In the genomic region with DNA sequence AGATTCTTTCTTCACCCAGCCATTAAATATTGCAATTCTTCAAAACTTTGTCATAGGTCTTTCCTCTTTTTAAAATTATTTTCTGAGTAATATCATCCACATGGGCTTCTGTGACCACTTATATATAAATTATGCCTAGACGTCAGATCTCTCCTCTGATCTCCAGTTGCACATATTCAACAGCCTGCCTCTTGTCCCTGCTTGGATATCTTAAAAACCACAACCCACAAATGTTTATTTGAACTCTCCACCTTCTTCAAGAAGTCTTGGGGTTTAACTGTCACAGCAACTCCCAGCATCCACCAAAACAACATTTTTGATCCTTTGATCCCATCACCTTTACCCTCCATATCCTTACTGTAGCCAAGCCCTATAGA, we compare ENCODE assay signal across 21 cellular contexts.
A peak's percentile ranks its signal among the peaks of the same experiment; 100 is the strongest.
DNase-seq lines count a peak whose midpoint lies in the region; ATAC-seq lines count a peak whose summit lies in the region.
"Had no signal": no experiment of that assay in that cellular context is flagged by ENCODE, and none has a peak within 500 bp of the region (broad histone marks: within the 10 kb centered on the region; RNA-seq: fewer than 3 reads in every experiment).

No MANE protein-coding gene starts in this region.

- DNase-seq in A172 (ENCODE audit: low spot score) (peak; percentile 74), H4 (ENCODE audit: low spot score) (peak; percentile 69), SJSA1 (ENCODE audit: low read depth in 1 of 2, low spot score in 2 of 2) (peak; percentile 44 to 80), fibroblast of peridontal ligament (ENCODE audit: extremely low read depth) (peak; percentile 40), right cardiac atrium (no peak)
- no peak for DNase-seq in activated CD4-positive, alpha-beta memory T cell treated with anti-CD3 and anti-CD28 coated beads for 36 hours
- DNase-seq: activated CD4-positive, alpha-beta T cell treated with anti-CD3 and anti-CD28 coated beads for 4 hours; activated naive CD4-positive, alpha-beta T cell treated with Interleukin-2 at 50 U/mL for 16 hours; CD4-positive, alpha-beta T cell; DMS79 treated with DMSO at 0.1 percent for 48 hours; esophagus squamous epithelium; heart right ventricle; islet precursor cell; NCI-H187 treated with DMSO at 0.1 percent for 48 hours; NCI-H524 treated with DMSO at 0.1 percent for 48 hours; stimulated activated naive CD4-positive, alpha-beta T cell treated with Interleukin-2 at 50 U/mL for 16 hours; upper lobe of left lung had no signal

- H3K4me3 ChIP-seq in SJSA1 (no peak overlapping the region), right cardiac atrium (ENCODE audit: low read length) (no peak overlapping the region)
- H3K4me3 ChIP-seq: A549, esophagus squamous epithelium, heart right ventricle, upper lobe of left lung had no signal

- H3K9me3 Mint-ChIP-seq in activated CD4-positive, alpha-beta memory T cell treated with anti-CD3 and anti-CD28 coated beads for 36 hours, result peaks cover 20% of the 10 kb centered on the region

- H3K27ac ChIP-seq in SJSA1 (peak overlapping the region; percentile 77), right cardiac atrium (ENCODE audit: low read length) (no peak overlapping the region)
- H3K27ac ChIP-seq: A549, esophagus squamous epithelium, heart right ventricle, upper lobe of left lung had no signal

- H3K36me3 Mint-ChIP-seq in activated CD4-positive, alpha-beta memory T cell treated with anti-CD3 and anti-CD28 coated beads for 36 hours, result no peaks in the 10 kb centered on the region

- intact Hi-C loops in right cardiac atrium (cut with DNase I), result no loop called here
- intact Hi-C loops in activated CD4-positive, alpha-beta memory T cell treated with anti-CD3 and anti-CD28 coated beads for 36 hours (cut with micrococcal nuclease), result no loop called here

- H3K27me3 ChIP-seq in SJSA1 (replicated peaks) (no peaks in the 10 kb centered on the region), right cardiac atrium (ENCODE audit: control insufficient read depth, insufficient read depth) (no peaks in the 10 kb centered on the region)
- H3K27me3 ChIP-seq: esophagus squamous epithelium, heart right ventricle, upper lobe of left lung had no signal

- peaks cover 5% of the 10 kb centered on the region for H3K9me3 ChIP-seq in SJSA1 (replicated peaks)
- H3K9me3 ChIP-seq in right cardiac atrium (ENCODE audit: control insufficient read depth, low read length), result no peaks in the 10 kb centered on the region
- H3K9me3 ChIP-seq: A549, esophagus squamous epithelium had no signal

- WGBS in right cardiac atrium, result 0% methylated on average over 1 of the region's 1 CpG

- no peaks in the 10 kb centered on the region for H3K27me3 Mint-ChIP-seq in activated CD4-positive, alpha-beta memory T cell treated with anti-CD3 and anti-CD28 coated beads for 36 hours
- H3K27me3 Mint-ChIP-seq: CD4-positive, alpha-beta T cell had no signal

- H3K36me3 ChIP-seq in SJSA1, result no peaks in the 10 kb centered on the region
- H3K36me3 ChIP-seq: esophagus squamous epithelium, heart right ventricle, upper lobe of left lung had no signal

- CTCF ChIA-PET in activated CD4-positive, alpha-beta memory T cell treated with anti-CD3 and anti-CD28 coated beads for 36 hours (lab: Charles Lee), result no interaction called here

- POLR2A ChIA-PET in activated CD4-positive, alpha-beta memory T cell treated with anti-CD3 and anti-CD28 coated beads for 36 hours (lab: Charles Lee), result no interaction called here

- ATAC-seq in GM21526 (IDR thresholded peaks at IDR 0.05; ENCODE audit: low FRiP score, unreplicated experiment) (no peak), right cardiac atrium (no peak), GM19395 (IDR thresholded peaks at IDR 0.05; ENCODE audit: unreplicated experiment) (no peak)
- ATAC-seq: A549, heart right ventricle, HepG2 had no signal

- no peaks in the 10 kb centered on the region for H3K4me1 Mint-ChIP-seq in activated CD4-positive, alpha-beta memory T cell treated with anti-CD3 and anti-CD28 coated beads for 36 hours (ENCODE audit: low read depth)

- no peak overlapping the region for H3K27ac Mint-ChIP-seq in activated CD4-positive, alpha-beta memory T cell treated with anti-CD3 and anti-CD28 coated beads for 36 hours
- H3K27ac Mint-ChIP-seq: CD4-positive, alpha-beta T cell had no signal

- H3K4me3 Mint-ChIP-seq in activated CD4-positive, alpha-beta memory T cell treated with anti-CD3 and anti-CD28 coated beads for 36 hours, result no peak overlapping the region
- H3K4me3 Mint-ChIP-seq: CD4-positive, alpha-beta T cell had no signal

- H3K4me1 ChIP-seq in SJSA1 (replicated peaks), result peaks cover 44% of the 10 kb centered on the region
- H3K4me1 ChIP-seq in right cardiac atrium (ENCODE audit: control insufficient read depth, insufficient read depth, low read length), result no peaks in the 10 kb centered on the region
- H3K4me1 ChIP-seq: esophagus squamous epithelium, heart right ventricle, upper lobe of left lung had no signal

Comparison
In these comparisons a context has a peak if more than half of its experiments do, and no peak if none do; other contexts are left out.
1. DNase-seq: peak in A172 (single experiment), H4 (single experiment), SJSA1 (2 of 2) and fibroblast of peridontal ligament (single experiment); none in right cardiac atrium (0 of 3) and activated CD4-positive, alpha-beta memory T cell treated with anti-CD3 and anti-CD28 coated beads for 36 hours (single experiment).